1 cellular context compared by ENCODE assay signal in genomic region chr6:113362542-113363430, GRCh38.
TF ChIP-seq lines count a peak whose summit lies in the region.

No MANE protein-coding gene starts in this region.

TF ChIP-seq in K562, 482 proteins besides CTCF, POLR2A, EP300 and RAD21 (continued from another document and continues in another):
- TF ChIP-seq SAP30 (IDR thresholded peaks at IDR 0.05; ENCODE audit: borderline replicate concordance, insufficient read depth, low read depth, low read length, poor library complexity, severe bottlenecking) (no peak), VEZF1 (CRISPR knock-in tag; IDR thresholded peaks at IDR 0.05) (peak; percentile 64; the same call in 1 of the 2 replicates), KHSRP (IDR thresholded peaks at IDR 0.05) (no peak), EHMT2 (IDR thresholded peaks at IDR 0.05) (no peak), CREM (IDR thresholded peaks at IDR 0.05; ENCODE audit: low read depth) (0 out of 2 replicates have a peak, but pooled peaks have one; percentile 12), RFX7 (CRISPR knock-in tag; IDR thresholded peaks at IDR 0.05) (no peak), ZBTB8A (IDR thresholded peaks at IDR 0.05; ENCODE audit: partially characterized antibody) (no peak), PHF21A (IDR thresholded peaks at IDR 0.05; ENCODE audit: borderline replicate concordance, low read depth) (no peak), ATF7 (IDR thresholded peaks at IDR 0.05) (no peak), KLF16 (IDR thresholded peaks at IDR 0.05) (0 out of 2 replicates have a peak, but pooled peaks have one; percentile 34), SMAD2 (IDR thresholded peaks at IDR 0.05; ENCODE audit: low read depth, low read length) (no peak), NR1H2 (CRISPR knock-in tag; IDR thresholded peaks at IDR 0.05) (no peak), EWSR1 (IDR thresholded peaks at IDR 0.05; ENCODE audit: borderline replicate concordance, low read depth, partially characterized antibody) (no peak), ZBTB49 (CRISPR knock-in tag; IDR thresholded peaks at IDR 0.05; ENCODE audit: borderline replicate concordance) (no peak), HSF4 (CRISPR knock-in tag; IDR thresholded peaks at IDR 0.05; ENCODE audit: borderline replicate concordance) (no peak), RREB1 (CRISPR knock-in tag; IDR thresholded peaks at IDR 0.05) (no peak), KDM1A (IDR thresholded peaks at IDR 0.05) (peak in 1 of 2 experiments; percentile 39; a peak in 1 of 4 replicates), CBFB (CRISPR knock-in tag; IDR thresholded peaks at IDR 0.05) (no peak), RUNX1 (IDR thresholded peaks at IDR 0.05; ENCODE audit: low read depth) (no peak), SIX5 (IDR thresholded peaks at IDR 0.05; ENCODE audit: borderline replicate concordance in 1 of 2, insufficient read depth in 1 of 2, low read depth in 1 of 2, low read length in 2 of 2) (no peak), NFE2L1 (tag; IDR thresholded peaks at IDR 0.05; ENCODE audit: borderline replicate concordance, low read depth) (no peak), MCM7 (IDR thresholded peaks at IDR 0.05) (no peak), MCM5 (IDR thresholded peaks at IDR 0.05; ENCODE audit: low read depth) (no peak), ZNF696 (CRISPR knock-in tag; conservative IDR thresholded peaks at IDR 0.05) (no peak), HDAC3 (IDR thresholded peaks at IDR 0.05; ENCODE audit: borderline replicate concordance, partially characterized antibody) (no peak), ZFP30 (CRISPR knock-in tag; IDR thresholded peaks at IDR 0.05; ENCODE audit: borderline replicate concordance) (no peak), TAL1 (IDR thresholded peaks at IDR 0.05) (peak; percentile 62; the same call in 1 of the 2 replicates), ZNF175 (CRISPR knock-in tag; IDR thresholded peaks at IDR 0.05; ENCODE audit: low read depth) (no peak), HCFC1 (IDR thresholded peaks at IDR 0.05; ENCODE audit: low read depth, low read length) (no peak), MED1 (CRISPR knock-in tag; IDR thresholded peaks at IDR 0.05; ENCODE audit: borderline replicate concordance) (no peak), EGR1 (conservative IDR thresholded peaks at IDR 0.05) (no peak), NCOR1 (IDR thresholded peaks at IDR 0.05) (0 out of 2 replicates have a peak, but pooled peaks have one; percentile 13), ID3 (CRISPR knock-in tag; IDR thresholded peaks at IDR 0.05) (no peak), ID3 (tag; IDR thresholded peaks at IDR 0.05) (no peak), ZBED1 (IDR thresholded peaks at IDR 0.05) (no peak), ZNF134 (CRISPR knock-in tag; conservative IDR thresholded peaks at IDR 0.05) (no peak; the same call in 1 of the 2 replicates), TCF7L2 (IDR thresholded peaks at IDR 0.05; ENCODE audit: low read depth, low read length) (no peak), FOXJ2 (tag; IDR thresholded peaks at IDR 0.05) (no peak), ZNF121 (CRISPR knock-in tag; conservative IDR thresholded peaks at IDR 0.05) (no peak), E2F3 (CRISPR knock-in tag; IDR thresholded peaks at IDR 0.05) (no peak), ZNF274 (IDR thresholded peaks at IDR 0.05; ENCODE audit: borderline replicate concordance, low read depth, low read length) (no peak), CTBP1 (IDR thresholded peaks at IDR 0.05; ENCODE audit: borderline replicate concordance) (no peak), ILK (tag; IDR thresholded peaks at IDR 0.05; ENCODE audit: borderline replicate concordance, low read depth) (no peak), ZNF583 (CRISPR knock-in tag; IDR thresholded peaks at IDR 0.05) (no peak), GATAD2A (IDR thresholded peaks at IDR 0.05) (no peak), LEF1 (IDR thresholded peaks at IDR 0.05) (no peak), HNRNPUL1 (IDR thresholded peaks at IDR 0.05; ENCODE audit: low read length) (no peak), SRSF9 (IDR thresholded peaks at IDR 0.05; ENCODE audit: borderline replicate concordance, low read depth, low read length) (no peak), SMAD3 (CRISPR knock-in tag; conservative IDR thresholded peaks at IDR 0.05) (no peak), TAF9B (IDR thresholded peaks at IDR 0.05; ENCODE audit: partially characterized antibody) (no peak), ZFPM2 (CRISPR knock-in tag; IDR thresholded peaks at IDR 0.05) (no peak), TGIF2 (CRISPR knock-in tag; IDR thresholded peaks at IDR 0.05) (no peak), ASH1L (IDR thresholded peaks at IDR 0.05; ENCODE audit: borderline replicate concordance, low read depth, partially characterized antibody) (no peak), TCF3 (CRISPR knock-in tag; IDR thresholded peaks at IDR 0.05) (no peak), ATF3 (IDR thresholded peaks at IDR 0.05) (peak; percentile 32; the same call in 1 of the 2 replicates), ATF3 (CRISPR knock-in tag; conservative IDR thresholded peaks at IDR 0.05) (no peak), CBFA2T3 (IDR thresholded peaks at IDR 0.05) (peak; percentile 70)
- TF ChIP-seq, protein P1, sequence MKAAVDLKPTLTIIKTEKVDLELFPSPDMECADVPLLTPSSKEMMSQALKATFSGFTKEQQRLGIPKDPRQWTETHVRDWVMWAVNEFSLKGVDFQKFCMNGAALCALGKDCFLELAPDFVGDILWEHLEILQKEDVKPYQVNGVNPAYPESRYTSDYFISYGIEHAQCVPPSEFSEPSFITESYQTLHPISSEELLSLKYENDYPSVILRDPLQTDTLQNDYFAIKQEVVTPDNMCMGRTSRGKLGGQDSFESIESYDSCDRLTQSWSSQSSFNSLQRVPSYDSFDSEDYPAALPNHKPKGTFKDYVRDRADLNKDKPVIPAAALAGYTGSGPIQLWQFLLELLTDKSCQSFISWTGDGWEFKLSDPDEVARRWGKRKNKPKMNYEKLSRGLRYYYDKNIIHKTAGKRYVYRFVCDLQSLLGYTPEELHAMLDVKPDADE (conservative IDR thresholded peaks at IDR 0.05; ENCODE audit: control insufficient read depth, low read depth, low read length) = no peak
- TF ChIP-seq, protein P2, sequence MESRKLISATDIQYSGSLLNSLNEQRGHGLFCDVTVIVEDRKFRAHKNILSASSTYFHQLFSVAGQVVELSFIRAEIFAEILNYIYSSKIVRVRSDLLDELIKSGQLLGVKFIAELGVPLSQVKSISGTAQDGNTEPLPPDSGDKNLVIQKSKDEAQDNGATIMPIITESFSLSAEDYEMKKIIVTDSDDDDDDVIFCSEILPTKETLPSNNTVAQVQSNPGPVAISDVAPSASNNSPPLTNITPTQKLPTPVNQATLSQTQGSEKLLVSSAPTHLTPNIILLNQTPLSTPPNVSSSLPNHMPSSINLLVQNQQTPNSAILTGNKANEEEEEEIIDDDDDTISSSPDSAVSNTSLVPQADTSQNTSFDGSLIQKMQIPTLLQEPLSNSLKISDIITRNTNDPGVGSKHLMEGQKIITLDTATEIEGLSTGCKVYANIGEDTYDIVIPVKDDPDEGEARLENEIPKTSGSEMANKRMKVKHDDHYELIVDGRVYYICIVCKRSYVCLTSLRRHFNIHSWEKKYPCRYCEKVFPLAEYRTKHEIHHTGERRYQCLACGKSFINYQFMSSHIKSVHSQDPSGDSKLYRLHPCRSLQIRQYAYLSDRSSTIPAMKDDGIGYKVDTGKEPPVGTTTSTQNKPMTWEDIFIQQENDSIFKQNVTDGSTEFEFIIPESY (CRISPR knock-in tag; IDR thresholded peaks at IDR 0.05) = no peak
- TF ChIP-seq, protein P3, sequence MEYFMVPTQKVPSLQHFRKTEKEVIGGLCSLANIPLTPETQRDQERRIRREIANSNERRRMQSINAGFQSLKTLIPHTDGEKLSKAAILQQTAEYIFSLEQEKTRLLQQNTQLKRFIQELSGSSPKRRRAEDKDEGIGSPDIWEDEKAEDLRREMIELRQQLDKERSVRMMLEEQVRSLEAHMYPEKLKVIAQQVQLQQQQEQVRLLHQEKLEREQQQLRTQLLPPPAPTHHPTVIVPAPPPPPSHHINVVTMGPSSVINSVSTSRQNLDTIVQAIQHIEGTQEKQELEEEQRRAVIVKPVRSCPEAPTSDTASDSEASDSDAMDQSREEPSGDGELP (CRISPR knock-in tag; IDR thresholded peaks at IDR 0.05; ENCODE audit: borderline replicate concordance) = no peak
- TF ChIP-seq, protein P4, sequence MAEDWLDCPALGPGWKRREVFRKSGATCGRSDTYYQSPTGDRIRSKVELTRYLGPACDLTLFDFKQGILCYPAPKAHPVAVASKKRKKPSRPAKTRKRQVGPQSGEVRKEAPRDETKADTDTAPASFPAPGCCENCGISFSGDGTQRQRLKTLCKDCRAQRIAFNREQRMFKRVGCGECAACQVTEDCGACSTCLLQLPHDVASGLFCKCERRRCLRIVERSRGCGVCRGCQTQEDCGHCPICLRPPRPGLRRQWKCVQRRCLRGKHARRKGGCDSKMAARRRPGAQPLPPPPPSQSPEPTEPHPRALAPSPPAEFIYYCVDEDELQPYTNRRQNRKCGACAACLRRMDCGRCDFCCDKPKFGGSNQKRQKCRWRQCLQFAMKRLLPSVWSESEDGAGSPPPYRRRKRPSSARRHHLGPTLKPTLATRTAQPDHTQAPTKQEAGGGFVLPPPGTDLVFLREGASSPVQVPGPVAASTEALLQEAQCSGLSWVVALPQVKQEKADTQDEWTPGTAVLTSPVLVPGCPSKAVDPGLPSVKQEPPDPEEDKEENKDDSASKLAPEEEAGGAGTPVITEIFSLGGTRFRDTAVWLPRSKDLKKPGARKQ (CRISPR knock-in tag; IDR thresholded peaks at IDR 0.05) = no peak
